ENCODE assay signal across 1 cellular context in genomic region chr1:245154429-245155185, GRCh38.
TF ChIP-seq lines count a peak whose summit lies in the region.

Gene KIF26B (plus strand): TSS chr1:245154985. CDS start chr1:245155425, 440 bp downstream.

TF ChIP-seq in HepG2, 621 proteins besides CTCF, POLR2A, EP300 and RAD21 (continued from another document):
- TF ChIP-seq ZNF687 (CRISPR knock-in tag; IDR thresholded peaks at IDR 0.05) (peak; percentile 62; the same call in 1 of the 2 replicates), ZKSCAN1 (IDR thresholded peaks at IDR 0.05; ENCODE audit: low read length) (no peak), FOSL2 (CRISPR knock-in tag; IDR thresholded peaks at IDR 0.05) (0 out of 2 replicates have a peak, but pooled peaks have one; percentile 25), SNAPC5 (CRISPR knock-in tag; IDR thresholded peaks at IDR 0.05; ENCODE audit: borderline replicate concordance) (no peak), MAF1 (CRISPR knock-in tag; IDR thresholded peaks at IDR 0.05; ENCODE audit: borderline replicate concordance) (no peak), HOXA3 (CRISPR knock-in tag; IDR thresholded peaks at IDR 0.05) (no peak), ZNF407 (CRISPR knock-in tag; IDR thresholded peaks at IDR 0.05; ENCODE audit: not compliant biosample characterization) (no peak), ZFX (CRISPR knock-in tag; IDR thresholded peaks at IDR 0.05; ENCODE audit: low read depth) (no peak), GFI1 (CRISPR knock-in tag; IDR thresholded peaks at IDR 0.05; ENCODE audit: borderline replicate concordance) (peak; percentile 57; the same call in 1 of the 2 replicates), BCL6 (CRISPR knock-in tag; IDR thresholded peaks at IDR 0.05) (peak; percentile 51; the same call in 1 of the 2 replicates), CSRNP1 (CRISPR knock-in tag; IDR thresholded peaks at IDR 0.05) (peak; percentile 42; the same call in 1 of the 2 replicates), HNRNPH1 (optimal IDR thresholded peaks at IDR 0.05; ENCODE audit: low read depth, low read length) (no peak), ZNF790 (CRISPR knock-in tag; IDR thresholded peaks at IDR 0.05; ENCODE audit: borderline replicate concordance) (peak; percentile 45; the same call in 1 of the 2 replicates), HES4 (CRISPR knock-in tag; IDR thresholded peaks at IDR 0.05; ENCODE audit: borderline replicate concordance) (0 out of 2 replicates have a peak, but pooled peaks have one; percentile 27), PBX3 (CRISPR knock-in tag; IDR thresholded peaks at IDR 0.05; ENCODE audit: borderline replicate concordance) (no peak), ZNF75D (CRISPR knock-in tag; IDR thresholded peaks at IDR 0.05; ENCODE audit: borderline replicate concordance) (0 out of 2 replicates have a peak, but pooled peaks have one; percentile 22), MAX (IDR thresholded peaks at IDR 0.05) (peak; percentile 56), ZNF446 (CRISPR knock-in tag; IDR thresholded peaks at IDR 0.05) (peak; percentile 63), GATA4 (IDR thresholded peaks at IDR 0.05; ENCODE audit: borderline replicate concordance, low read depth) (no peak), ZNF276 (CRISPR knock-in tag; IDR thresholded peaks at IDR 0.05; ENCODE audit: low read depth) (0 out of 2 replicates have a peak, but pooled peaks have one; percentile 42), ZBTB7B (CRISPR knock-in tag; IDR thresholded peaks at IDR 0.05) (0 out of 2 replicates have a peak, but pooled peaks have one; percentile 27), HMGXB4 (CRISPR knock-in tag; IDR thresholded peaks at IDR 0.05; ENCODE audit: borderline replicate concordance in 1 of 2, low read depth in 1 of 2) (peak in 1 of 2 experiments; percentile 15; a peak in 1 of 4 replicates), TFDP1 (CRISPR knock-in tag; IDR thresholded peaks at IDR 0.05; ENCODE audit: borderline replicate concordance) (peak; percentile 20; the same call in 1 of the 2 replicates), SAP130 (CRISPR knock-in tag; IDR thresholded peaks at IDR 0.05; ENCODE audit: low read depth) (0 out of 2 replicates have a peak, but pooled peaks have one; percentile 19), MAZ (IDR thresholded peaks at IDR 0.05; ENCODE audit: borderline replicate concordance, low read depth, low read length) (no peak), MAZ (CRISPR knock-in tag; IDR thresholded peaks at IDR 0.05; ENCODE audit: low read depth) (peak; percentile 42; the same call in 1 of the 2 replicates), SOX13 (IDR thresholded peaks at IDR 0.05) (no peak), SOX13 (CRISPR knock-in tag; conservative IDR thresholded peaks at IDR 0.05 in 1 of 2, IDR thresholded peaks at IDR 0.05 in 1 of 2) (peak in 1 of 2 experiments; percentile 29; a peak in 1 of 4 replicates), NBN (conservative IDR thresholded peaks at IDR 0.05) (no peak), MTF2 (CRISPR knock-in tag; IDR thresholded peaks at IDR 0.05; ENCODE audit: borderline replicate concordance) (peak; percentile 51; the same call in 1 of the 2 replicates), SOX6 (IDR thresholded peaks at IDR 0.05) (no peak), SOX6 (CRISPR knock-in tag; IDR thresholded peaks at IDR 0.05) (peak; percentile 61; the same call in 1 of the 2 replicates)
